Comparison of ENCODE assay signal across 12 cellular contexts in the genomic region with DNA sequence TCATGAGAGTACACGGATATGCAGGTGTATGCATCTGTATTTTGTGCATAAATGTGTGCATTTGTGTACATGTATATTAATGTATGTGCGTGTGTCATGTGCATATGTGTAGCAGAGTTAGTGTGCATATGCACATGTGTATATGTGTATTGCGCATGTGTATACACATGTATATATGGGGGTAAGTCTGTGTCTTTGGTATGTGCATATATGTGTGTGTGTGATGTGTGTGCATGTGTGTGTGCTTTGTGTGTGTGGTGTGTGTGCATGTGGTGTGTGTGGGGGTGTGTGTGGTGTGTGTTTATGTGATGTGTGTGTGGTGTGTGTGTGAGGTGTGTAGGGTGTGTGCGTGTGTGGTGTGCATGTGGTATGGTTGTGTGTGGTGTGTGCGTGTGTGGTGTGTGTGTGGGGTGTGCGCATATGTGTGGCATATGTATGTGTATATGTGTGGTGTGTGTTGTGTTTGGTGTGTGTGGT. TPM values are rescaled to one million over a fixed set of nuclear protein-coding genes. Genes with fewer than 3 reads are reported as not detected.
A peak's percentile ranks its signal among the peaks of the same experiment; 100 is the strongest.
DNase-seq lines count a peak whose midpoint lies in the region; ATAC-seq and TF ChIP-seq lines count a peak whose summit lies in the region.
"Had no signal": no experiment of that assay in that cellular context is flagged by ENCODE, and none has a peak within 500 bp of the region (broad histone marks: within the 10 kb centered on the region; RNA-seq: fewer than 3 reads in every experiment).

No MANE protein-coding gene starts in this region.

- H3K27me3 ChIP-seq in CD4-positive, alpha-beta T cell (ENCODE audit: control insufficient read depth, insufficient read depth, low read length) = no peaks in the 10 kb centered on the region
- H3K27me3 ChIP-seq in fibroblast of lung (ENCODE audit: control insufficient read depth, insufficient read depth, low read length) (no peaks in the 10 kb centered on the region), gastrocnemius medialis (no peaks in the 10 kb centered on the region)
- H3K27me3 ChIP-seq: ovary, tibial nerve had no signal

- no peaks in the 10 kb centered on the region for H3K9me3 ChIP-seq in CD4-positive, alpha-beta T cell (ENCODE audit: control insufficient read depth, low read length)
- H3K9me3 ChIP-seq in fibroblast of lung (ENCODE audit: control insufficient read depth, insufficient read depth, low read depth, low read length) (no peaks in the 10 kb centered on the region), gastrocnemius medialis (no peaks in the 10 kb centered on the region)
- H3K9me3 ChIP-seq: ovary, tibial nerve had no signal

- no peak for TF ChIP-seq CTCF in CD4-positive, alpha-beta T cell (IDR thresholded peaks at IDR 0.05)
- TF ChIP-seq CTCF in fibroblast of lung (conservative IDR thresholded peaks at IDR 0.05 in 1 of 2, IDR thresholded peaks at IDR 0.05 in 1 of 2; ENCODE audit: low read depth in 1 of 2, low read length in 2 of 2) = no peak
- no peak for TF ChIP-seq CTCF in gastrocnemius medialis (IDR thresholded peaks at IDR 0.05 in 4 of 5, conservative IDR thresholded peaks at IDR 0.05 in 1 of 5)
- TF ChIP-seq CTCF in GM13976 (IDR thresholded peaks at IDR 0.05; ENCODE audit: borderline replicate concordance, control extremely low read depth, extremely low read depth, insufficient read depth, missing control alignments) = no peak

- H3K36me3 Mint-ChIP-seq in CD4-positive, alpha-beta T cell (ENCODE audit: low read depth) = no peaks in the 10 kb centered on the region
- no peaks in the 10 kb centered on the region for H3K36me3 Mint-ChIP-seq in activated CD4-positive, alpha-beta memory T cell treated with anti-CD3 and anti-CD28 coated beads for 36 hours
- H3K36me3 Mint-ChIP-seq: CD4-positive, CD25-positive, alpha-beta regulatory T cell had no signal

- intact Hi-C loops in CD4-positive, alpha-beta T cell (cut with DNase I, micrococcal nuclease) = no loop called here
- intact Hi-C loops in activated CD4-positive, alpha-beta memory T cell treated with anti-CD3 and anti-CD28 coated beads for 36 hours (cut with micrococcal nuclease) = loop anchor here (1.0 to 2.0 kb wide), 2 partner anchors 54 to 99 kb away; no protein-coding TSS in a partner anchor
- intact Hi-C loops in gastrocnemius medialis (cut with DNase I; ENCODE audit: low total_unique reads) = no loop called here

- H3K27me3 Mint-ChIP-seq in CD4-positive, alpha-beta T cell = no peaks in the 10 kb centered on the region
- peaks cover 4% of the 10 kb centered on the region for H3K27me3 Mint-ChIP-seq in activated CD4-positive, alpha-beta memory T cell treated with anti-CD3 and anti-CD28 coated beads for 36 hours

- TF ChIP-seq POLR2A in gastrocnemius medialis (IDR thresholded peaks at IDR 0.05) = no peak

- H3K9ac ChIP-seq in fibroblast of lung (ENCODE audit: insufficient read depth, low read length) = peak overlapping the region; percentile 64

- in situ Hi-C loops in gastrocnemius medialis (cut with MboI; ENCODE audit: low sequenced_read_pairs in 4 of 4) (no loop called here), GM13976 (cut with MboI; ENCODE audit: low sequenced_read_pairs, unreplicated experiment) (no loop called here)

- H4K20me1 ChIP-seq in fibroblast of lung (ENCODE audit: control insufficient read depth, extremely low read depth, insufficient read depth, low read length) = no peaks in the 10 kb centered on the region

- H3K9me3 Mint-ChIP-seq in CD4-positive, alpha-beta T cell = no peaks in the 10 kb centered on the region
- H3K9me3 Mint-ChIP-seq in activated CD4-positive, alpha-beta memory T cell treated with anti-CD3 and anti-CD28 coated beads for 36 hours = no peaks in the 10 kb centered on the region

- H3K4me3 Mint-ChIP-seq in CD4-positive, alpha-beta T cell = no peak overlapping the region
- no peak overlapping the region for H3K4me3 Mint-ChIP-seq in activated CD4-positive, alpha-beta memory T cell treated with anti-CD3 and anti-CD28 coated beads for 36 hours
- H3K4me3 Mint-ChIP-seq: CD4-positive, CD25-positive, alpha-beta regulatory T cell had no signal

- CTCF ChIA-PET in CD4-positive, alpha-beta T cell (lab: Charles Lee) = no interaction called here
- CTCF ChIA-PET in activated CD4-positive, alpha-beta memory T cell treated with anti-CD3 and anti-CD28 coated beads for 36 hours (lab: Charles Lee) = no interaction called here

- no peaks in the 10 kb centered on the region for H3K36me3 ChIP-seq in fibroblast of lung (ENCODE audit: control insufficient read depth, insufficient read depth, low read length)
- H3K36me3 ChIP-seq in gastrocnemius medialis = no peaks in the 10 kb centered on the region
- H3K36me3 ChIP-seq: ovary, tibial nerve had no signal

- H3K27ac ChIP-seq in CD4-positive, alpha-beta T cell (ENCODE audit: low read depth, low read length) = no peak overlapping the region
- peak overlapping the region; percentile 100 for H3K27ac ChIP-seq in fibroblast of lung (ENCODE audit: insufficient read depth, low read length)
- peak overlapping the region in 3 of 4 donors; percentile 63 to 73 (median 64) for H3K27ac ChIP-seq in gastrocnemius medialis

- H3K4me1 ChIP-seq in fibroblast of lung (ENCODE audit: control insufficient read depth, extremely low read depth, insufficient read depth, low read length) (peaks cover 24% of the 10 kb centered on the region), gastrocnemius medialis (peaks cover 7 to 13% of the 10 kb centered on the region in 2 donors)

- no peak for ATAC-seq in CD4-positive, alpha-beta T cell (ENCODE audit: poor library complexity)
- ATAC-seq in gastrocnemius medialis (no peak), GM21367 (IDR thresholded peaks at IDR 0.05; ENCODE audit: unreplicated experiment) (no peak)

- H3K4me2 ChIP-seq in fibroblast of lung (ENCODE audit: extremely low read depth, insufficient read depth, low read length) = peak overlapping the region; percentile 21

- H3K4me3 ChIP-seq in fibroblast of lung (replicated peaks in 1 of 4; ENCODE audit: control extremely low read depth in 1 of 4, insufficient read depth in 1 of 4, low read depth in 3 of 4, low read length in 4 of 4) = peak overlapping the region in 1 of 4 experiments; percentile 42
- H3K4me3 ChIP-seq in gastrocnemius medialis = no peak overlapping the region
- H3K4me3 ChIP-seq: ovary had no signal

- no peaks in the 10 kb centered on the region for H3K79me2 ChIP-seq in fibroblast of lung (ENCODE audit: control insufficient read depth, insufficient read depth, low read length)

- H3K27ac Mint-ChIP-seq in CD4-positive, alpha-beta T cell = peak overlapping the region; percentile 61
- peak overlapping the region; percentile 3 for H3K27ac Mint-ChIP-seq in activated CD4-positive, alpha-beta memory T cell treated with anti-CD3 and anti-CD28 coated beads for 36 hours

- H2AFZ ChIP-seq in fibroblast of lung (ENCODE audit: low read length) = no peak overlapping the region

- POLR2A ChIA-PET in CD4-positive, alpha-beta T cell (lab: Charles Lee) = no interaction called here
- POLR2A ChIA-PET in activated CD4-positive, alpha-beta memory T cell treated with anti-CD3 and anti-CD28 coated beads for 36 hours (lab: Charles Lee) = no interaction called here

- H3K4me1 Mint-ChIP-seq in CD4-positive, alpha-beta T cell (ENCODE audit: low read depth) = peaks cover 54% of the 10 kb centered on the region
- H3K4me1 Mint-ChIP-seq in activated CD4-positive, alpha-beta memory T cell treated with anti-CD3 and anti-CD28 coated beads for 36 hours (ENCODE audit: low read depth) = peaks cover 42% of the 10 kb centered on the region

- no peak for DNase-seq in CD4-positive, alpha-beta T cell
- DNase-seq in activated CD4-positive, alpha-beta memory T cell treated with anti-CD3 and anti-CD28 coated beads for 36 hours = no peak
- peak in 1 of 2 donors; percentile 17 for DNase-seq in fibroblast of lung (ENCODE audit: low read depth in 2 of 2)
- DNase-seq in gastrocnemius medialis = no peak
- DNase-seq in GM13976 (ENCODE audit: low spot score) = no peak
- no peak for DNase-seq in HPDE6-E6E7 (ENCODE audit: extremely low spot score)
- no peak for DNase-seq in cerebellum (ENCODE audit: low spot score)

RNA-seq across cellular contexts. Expression of a gene that starts 13.1 kb away (rescaled TPM):
- total RNA-seq in CD4-positive, alpha-beta T cell = 1 to 10 TPM; 7.5 to 7.9 TPM
- 10 to 100 TPM; 26.1 to 33.7 TPM for total RNA-seq in activated CD4-positive, alpha-beta memory T cell treated with anti-CD3 and anti-CD28 coated beads for 36 hours
- total RNA-seq in fibroblast of lung (563 and 826 TPM in 2 replicates), gastrocnemius medialis (100 to 1,000 TPM in 1 of 4 donors, 10 to 100 TPM in 3; 37.3 to 110 (median 56.8) TPM), cerebellum (28.9 TPM)
- polyA plus RNA-seq in fibroblast of lung = 487 and 1,013 TPM in 2 replicates
- polyA plus RNA-seq in fibroblast of lung (2012) = 254 and 536 TPM in 2 replicates
- polyA minus RNA-seq in fibroblast of lung (ENCODE audit: low replicate concordance) = 17.4 and 56.3 TPM in 2 replicates
- total RNA-seq: OCI-LY7 had no signal
